In the genomic region with DNA sequence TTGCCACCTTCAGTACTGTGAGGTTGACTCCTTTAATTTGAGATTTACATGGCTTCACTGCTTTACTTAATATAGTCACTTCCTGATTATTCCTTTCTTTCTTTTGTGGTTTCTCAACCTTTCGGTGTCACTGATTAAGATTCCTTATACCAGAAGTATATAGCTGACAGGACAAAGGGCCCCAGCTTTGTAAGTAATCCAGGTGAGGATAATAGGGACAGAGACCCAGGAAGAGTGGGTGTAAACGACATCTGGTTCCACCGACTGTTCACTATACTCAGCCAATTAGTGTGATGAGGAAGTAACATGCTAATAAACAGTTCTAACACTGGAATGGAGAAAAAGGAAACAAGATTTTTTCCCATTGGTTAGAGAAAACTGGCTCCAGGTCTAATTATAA, we compare ENCODE assay signal across 1 cellular context.
TF ChIP-seq lines count a peak whose summit lies in the region.

No MANE protein-coding gene starts in this region.

TF ChIP-seq in WTC11, 78 proteins besides CTCF, POLR2A, EP300 and RAD21 (continued from another document):
- TF ChIP-seq, protein P1, sequence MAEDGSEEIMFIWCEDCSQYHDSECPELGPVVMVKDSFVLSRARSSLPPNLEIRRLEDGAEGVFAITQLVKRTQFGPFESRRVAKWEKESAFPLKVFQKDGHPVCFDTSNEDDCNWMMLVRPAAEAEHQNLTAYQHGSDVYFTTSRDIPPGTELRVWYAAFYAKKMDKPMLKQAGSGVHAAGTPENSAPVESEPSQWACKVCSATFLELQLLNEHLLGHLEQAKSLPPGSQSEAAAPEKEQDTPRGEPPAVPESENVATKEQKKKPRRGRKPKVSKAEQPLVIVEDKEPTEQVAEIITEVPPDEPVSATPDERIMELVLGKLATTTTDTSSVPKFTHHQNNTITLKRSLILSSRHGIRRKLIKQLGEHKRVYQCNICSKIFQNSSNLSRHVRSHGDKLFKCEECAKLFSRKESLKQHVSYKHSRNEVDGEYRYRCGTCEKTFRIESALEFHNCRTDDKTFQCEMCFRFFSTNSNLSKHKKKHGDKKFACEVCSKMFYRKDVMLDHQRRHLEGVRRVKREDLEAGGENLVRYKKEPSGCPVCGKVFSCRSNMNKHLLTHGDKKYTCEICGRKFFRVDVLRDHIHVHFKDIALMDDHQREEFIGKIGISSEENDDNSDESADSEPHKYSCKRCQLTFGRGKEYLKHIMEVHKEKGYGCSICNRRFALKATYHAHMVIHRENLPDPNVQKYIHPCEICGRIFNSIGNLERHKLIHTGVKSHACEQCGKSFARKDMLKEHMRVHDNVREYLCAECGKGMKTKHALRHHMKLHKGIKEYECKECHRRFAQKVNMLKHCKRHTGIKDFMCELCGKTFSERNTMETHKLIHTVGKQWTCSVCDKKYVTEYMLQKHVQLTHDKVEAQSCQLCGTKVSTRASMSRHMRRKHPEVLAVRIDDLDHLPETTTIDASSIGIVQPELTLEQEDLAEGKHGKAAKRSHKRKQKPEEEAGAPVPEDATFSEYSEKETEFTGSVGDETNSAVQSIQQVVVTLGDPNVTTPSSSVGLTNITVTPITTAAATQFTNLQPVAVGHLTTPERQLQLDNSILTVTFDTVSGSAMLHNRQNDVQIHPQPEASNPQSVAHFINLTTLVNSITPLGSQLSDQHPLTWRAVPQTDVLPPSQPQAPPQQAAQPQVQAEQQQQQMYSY (CRISPR knock-in tag; IDR thresholded peaks at IDR 0.05), result no peak
- no peak for TF ChIP-seq TEAD4 (CRISPR knock-in tag; IDR thresholded peaks at IDR 0.05)
- no peak for TF ChIP-seq ZNF121 (CRISPR knock-in tag; IDR thresholded peaks at IDR 0.05)
- no peak for TF ChIP-seq GABPB1 (CRISPR knock-in tag; IDR thresholded peaks at IDR 0.05)
- TF ChIP-seq SMAD3 (CRISPR knock-in tag; IDR thresholded peaks at IDR 0.05; ENCODE audit: borderline replicate concordance), result no peak
- TF ChIP-seq, protein P2, sequence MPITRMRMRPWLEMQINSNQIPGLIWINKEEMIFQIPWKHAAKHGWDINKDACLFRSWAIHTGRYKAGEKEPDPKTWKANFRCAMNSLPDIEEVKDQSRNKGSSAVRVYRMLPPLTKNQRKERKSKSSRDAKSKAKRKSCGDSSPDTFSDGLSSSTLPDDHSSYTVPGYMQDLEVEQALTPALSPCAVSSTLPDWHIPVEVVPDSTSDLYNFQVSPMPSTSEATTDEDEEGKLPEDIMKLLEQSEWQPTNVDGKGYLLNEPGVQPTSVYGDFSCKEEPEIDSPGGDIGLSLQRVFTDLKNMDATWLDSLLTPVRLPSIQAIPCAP (CRISPR knock-in tag; IDR thresholded peaks at IDR 0.05), result no peak
- TF ChIP-seq, protein P3, sequence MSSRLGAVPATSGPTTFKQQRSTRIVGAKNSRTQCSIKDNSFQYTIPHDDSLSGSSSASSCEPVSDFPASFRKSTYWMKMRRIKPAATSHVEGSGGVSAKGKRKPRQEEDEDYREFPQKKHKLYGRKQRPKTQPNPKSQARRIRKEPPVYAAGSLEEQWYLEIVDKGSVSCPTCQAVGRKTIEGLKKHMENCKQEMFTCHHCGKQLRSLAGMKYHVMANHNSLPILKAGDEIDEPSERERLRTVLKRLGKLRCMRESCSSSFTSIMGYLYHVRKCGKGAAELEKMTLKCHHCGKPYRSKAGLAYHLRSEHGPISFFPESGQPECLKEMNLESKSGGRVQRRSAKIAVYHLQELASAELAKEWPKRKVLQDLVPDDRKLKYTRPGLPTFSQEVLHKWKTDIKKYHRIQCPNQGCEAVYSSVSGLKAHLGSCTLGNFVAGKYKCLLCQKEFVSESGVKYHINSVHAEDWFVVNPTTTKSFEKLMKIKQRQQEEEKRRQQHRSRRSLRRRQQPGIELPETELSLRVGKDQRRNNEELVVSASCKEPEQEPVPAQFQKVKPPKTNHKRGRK (CRISPR knock-in tag; IDR thresholded peaks at IDR 0.05; ENCODE audit: borderline replicate concordance), result no peak
- no peak for TF ChIP-seq ZNF396 (CRISPR knock-in tag; IDR thresholded peaks at IDR 0.05; ENCODE audit: borderline replicate concordance)
- TF ChIP-seq, protein P4, sequence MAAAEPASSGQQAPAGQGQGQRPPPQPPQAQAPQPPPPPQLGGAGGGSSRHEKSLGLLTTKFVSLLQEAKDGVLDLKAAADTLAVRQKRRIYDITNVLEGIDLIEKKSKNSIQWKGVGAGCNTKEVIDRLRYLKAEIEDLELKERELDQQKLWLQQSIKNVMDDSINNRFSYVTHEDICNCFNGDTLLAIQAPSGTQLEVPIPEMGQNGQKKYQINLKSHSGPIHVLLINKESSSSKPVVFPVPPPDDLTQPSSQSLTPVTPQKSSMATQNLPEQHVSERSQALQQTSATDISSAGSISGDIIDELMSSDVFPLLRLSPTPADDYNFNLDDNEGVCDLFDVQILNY (CRISPR knock-in tag; IDR thresholded peaks at IDR 0.05), result no peak
TF ChIP-seq in WTC11: peak in this region for 0.
